ENCODE assay signal across 23 cellular contexts in the genomic region with DNA sequence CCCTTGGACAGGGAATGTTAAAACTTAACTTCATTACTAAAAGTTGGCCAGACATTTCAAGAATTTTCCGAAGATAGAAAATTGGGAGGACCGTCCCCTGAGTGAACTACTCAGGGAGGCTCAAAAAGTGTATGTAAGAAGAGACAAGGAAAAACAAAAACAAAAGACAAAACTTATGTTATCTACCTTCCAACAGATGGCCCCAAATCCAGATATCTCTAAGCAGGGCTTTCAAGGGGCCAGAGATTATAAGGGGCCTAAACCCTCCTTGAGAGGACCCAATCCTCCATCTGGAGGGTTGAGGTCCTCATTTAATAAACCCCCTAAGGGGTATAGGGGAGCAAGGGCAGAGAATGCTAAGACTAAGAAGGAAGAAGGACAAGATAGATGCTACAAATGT.
DNase-seq lines count a peak whose midpoint lies in the region; ATAC-seq, FAIRE-seq and TF ChIP-seq lines count a peak whose summit lies in the region.
"Had no signal": no experiment of that assay in that cellular context is flagged by ENCODE, and none has a peak within 500 bp of the region (broad histone marks: within the 10 kb centered on the region; RNA-seq: fewer than 3 reads in every experiment).

No MANE protein-coding gene starts in this region.

- TF ChIP-seq CTCF in K562 (IDR thresholded peaks at IDR 0.05 in 2 of 3, conservative IDR thresholded peaks at IDR 0.05 in 1 of 3; ENCODE audit: insufficient read depth in 2 of 3, low read depth in 1 of 3, low read length in 3 of 3) = no peak

- H3K79me1 ChIP-seq in mesendoderm (ENCODE audit: low read length) = no peaks in the 10 kb centered on the region

- H2BK120ac ChIP-seq in mesendoderm (ENCODE audit: low read depth, low read length) = no peak overlapping the region

- H3K4me2 ChIP-seq in K562 (ENCODE audit: insufficient read depth, low read length) (no peak overlapping the region), mesendoderm (ENCODE audit: low read length) (no peak overlapping the region)
- H3K4me2 ChIP-seq: A549, BLaER1 had no signal

- POLR2A ChIA-PET in K562 (lab: Yijun Ruan, JAX) = no interaction called here

- CTCF ChIA-PET in K562 (lab: Yijun Ruan, JAX; ENCODE audit: low intra/inter-chr PET ratio) = no interaction called here

- no peak for TF ChIP-seq RAD21 in K562 (CRISPR knock-in tag; conservative IDR thresholded peaks at IDR 0.05 in 1 of 2, IDR thresholded peaks at IDR 0.05 in 1 of 2)

- no peak overlapping the region for H3K23ac ChIP-seq in mesendoderm (ENCODE audit: low read length)

- BruUV-seq in K562 (replicated peaks; lab: Mats Ljungman, UMichigan) = no TSS peak

- H3K27me3 ChIP-seq in K562 (ENCODE audit: control insufficient read depth in 2 of 2, insufficient read depth in 2 of 2, low read length in 2 of 2) (no peaks in the 10 kb centered on the region), mesendoderm (ENCODE audit: insufficient read depth, low read length, poor library complexity) (no peaks in the 10 kb centered on the region)
- H3K27me3 ChIP-seq: BE2C, BLaER1 had no signal

- 0 out of 2 replicates have a peak, but pooled peaks have one; percentile 12 for TF ChIP-seq EP300 in K562 (IDR thresholded peaks at IDR 0.05; ENCODE audit: low read length)

- no peak overlapping the region for H3K56ac ChIP-seq in mesendoderm (ENCODE audit: low read length)

- H2AFZ ChIP-seq in K562 (ENCODE audit: low read depth, low read length) = no peak overlapping the region

- peak overlapping the region; percentile 30 for H3K18ac ChIP-seq in mesendoderm (ENCODE audit: low read length)

- no peaks in the 10 kb centered on the region for H3K9me3 ChIP-seq in K562 (replicated peaks; ENCODE audit: control insufficient read depth, insufficient read depth, low read depth, low read length)
- H3K9me3 ChIP-seq: A549, BE2C, BLaER1, Caco-2 had no signal

- TF ChIP-seq POLR2A in K562 (conservative IDR thresholded peaks at IDR 0.05) = no peak

- H3K79me2 ChIP-seq in K562 (ENCODE audit: control insufficient read depth, insufficient read depth, low read length) = no peaks in the 10 kb centered on the region
- H3K79me2 ChIP-seq in mesendoderm (ENCODE audit: control insufficient read depth, insufficient read depth, low read length) = no peaks in the 10 kb centered on the region

- H2AK5ac ChIP-seq in mesendoderm (ENCODE audit: low read length) = no peak overlapping the region

- no peak overlapping the region for H2BK15ac ChIP-seq in mesendoderm (replicated peaks; ENCODE audit: low read depth)

- 7% methylated on average over 2 of the region's 2 CpGs for WGBS in K562 (ENCODE audit: insufficient coverage, low coverage, missing lambda C conversion rate)
- no CpG with 5 or more reads among the region's 2 CpGs for WGBS in mesendoderm (ENCODE audit: extremely low coverage, insufficient coverage, low lambda C conversion rate)

- no peak overlapping the region for H4K8ac ChIP-seq in mesendoderm (ENCODE audit: low read depth, low read length)

- H2BK5ac ChIP-seq in mesendoderm (ENCODE audit: low read length) = no peak overlapping the region

- no peak for FAIRE-seq in K562 (lab: Jason Lieb, UNC)
- FAIRE-seq: A549, D721Med, G401.6, GM12891 had no signal

- intact Hi-C loops in K562 (cut with micrococcal nuclease) = loop anchor here (2.0 kb wide), 1 partner anchor 32 kb away; no protein-coding TSS in a partner anchor

- H3K36me3 ChIP-seq in K562 (ENCODE audit: control insufficient read depth, insufficient read depth, low read length) = no peaks in the 10 kb centered on the region
- no peaks in the 10 kb centered on the region for H3K36me3 ChIP-seq in mesendoderm (ENCODE audit: control insufficient read depth, insufficient read depth, low read length)
- H3K36me3 ChIP-seq: BE2C, BLaER1 had no signal

- DNase-seq in NCI-H524 (lab: John Stamatoyannopoulos, UW) = peak; percentile 12 to 57
- DNase-seq in NCI-H524 treated with DMSO at 0.1 percent for 48 hours (lab: John Stamatoyannopoulos, UW) = no peak
- DNase-seq in OCI-M1 (lab: John Stamatoyannopoulos, UW) = peak; percentile 61
- DNase-seq in K562 (ENCODE audit: extremely low read depth in 1 of 4, low spot score in 3 of 4) = peak in 1 of 4 experiments; percentile 28
- no peak for DNase-seq in mesendoderm
- DNase-seq in C1 segment of cervical spinal cord (lab: John Stamatoyannopoulos, UW) = no peak
- DNase-seq: ACHN; BE2C; Caco-2; Calu3; CD4-positive, alpha-beta T cell; CD8-positive, alpha-beta T cell; DMS79 treated with DMSO at 0.1 percent for 48 hours; GF-D8 had no signal

- H3K27ac ChIP-seq in K562 (ENCODE audit: extremely low read depth, low read depth, low read length) (no peak overlapping the region), mesendoderm (ENCODE audit: low read depth, low read length) (no peak overlapping the region)
- H3K27ac ChIP-seq: 22Rv1, A549, BLaER1, C4-2B had no signal

- ATAC-seq in K562 = peak; percentile 42
- ATAC-seq in esophagus mucosa = no peak
- ATAC-seq in GM19467 (IDR thresholded peaks at IDR 0.05; ENCODE audit: unreplicated experiment) = no peak
- ATAC-seq: A549; CD8-positive, alpha-beta T cell had no signal

- no peaks in the 10 kb centered on the region for H3K9me1 ChIP-seq in K562 (ENCODE audit: control insufficient read depth, insufficient read depth, low read length)

- H4K5ac ChIP-seq in mesendoderm (ENCODE audit: low read length) = no peak overlapping the region

- in situ Hi-C loops in K562 (cut with MboI) = no loop called here

- H3K9ac ChIP-seq in K562 (ENCODE audit: insufficient read depth in 1 of 2, low read depth in 2 of 2, low read length in 2 of 2) = no peak overlapping the region
- no peak overlapping the region for H3K9ac ChIP-seq in mesendoderm (ENCODE audit: low read length)
- H3K9ac ChIP-seq: BLaER1 had no signal

- H3K4ac ChIP-seq in mesendoderm (ENCODE audit: low read depth, low read length) = no peak overlapping the region

- H3K4me3 ChIP-seq in K562 = no peak overlapping the region
- no peak overlapping the region for H3K4me3 ChIP-seq in mesendoderm (ENCODE audit: low read length)
- H3K4me3 ChIP-seq: A549, BLaER1 had no signal

- no peaks in the 10 kb centered on the region for H4K20me1 ChIP-seq in K562 (replicated peaks; ENCODE audit: control insufficient read depth, insufficient read depth, low read length)
- H4K20me1 ChIP-seq: BLaER1 had no signal

- H3K4me1 ChIP-seq in K562 (replicated peaks in 1 of 2; ENCODE audit: control insufficient read depth in 2 of 2, insufficient read depth in 2 of 2, low read length in 2 of 2) (peaks cover 11 to 28% of the 10 kb centered on the region in 2 experiments), mesendoderm (ENCODE audit: control insufficient read depth, low read depth, low read length) (peaks cover 6% of the 10 kb centered on the region)
- H3K4me1 ChIP-seq: A549, BE2C, Caco-2 had no signal

TF ChIP-seq in K562, 482 proteins besides CTCF, POLR2A, EP300 and RAD21 (continues in another document):
- peak; percentile 61 for TF ChIP-seq SMARCA4 (IDR thresholded peaks at IDR 0.05)
- peak; percentile 57 for TF ChIP-seq TCF3 (CRISPR knock-in tag; IDR thresholded peaks at IDR 0.05)
- TF ChIP-seq MTA2 (IDR thresholded peaks at IDR 0.05; ENCODE audit: low read depth) = 0 out of 2 replicates have a peak, but pooled peaks have one; percentile 20
- TF ChIP-seq MCM3 (IDR thresholded peaks at IDR 0.05) = no peak
- no peak for TF ChIP-seq NCOA4 (IDR thresholded peaks at IDR 0.05; ENCODE audit: partially characterized antibody)
- TF ChIP-seq, protein P1, sequence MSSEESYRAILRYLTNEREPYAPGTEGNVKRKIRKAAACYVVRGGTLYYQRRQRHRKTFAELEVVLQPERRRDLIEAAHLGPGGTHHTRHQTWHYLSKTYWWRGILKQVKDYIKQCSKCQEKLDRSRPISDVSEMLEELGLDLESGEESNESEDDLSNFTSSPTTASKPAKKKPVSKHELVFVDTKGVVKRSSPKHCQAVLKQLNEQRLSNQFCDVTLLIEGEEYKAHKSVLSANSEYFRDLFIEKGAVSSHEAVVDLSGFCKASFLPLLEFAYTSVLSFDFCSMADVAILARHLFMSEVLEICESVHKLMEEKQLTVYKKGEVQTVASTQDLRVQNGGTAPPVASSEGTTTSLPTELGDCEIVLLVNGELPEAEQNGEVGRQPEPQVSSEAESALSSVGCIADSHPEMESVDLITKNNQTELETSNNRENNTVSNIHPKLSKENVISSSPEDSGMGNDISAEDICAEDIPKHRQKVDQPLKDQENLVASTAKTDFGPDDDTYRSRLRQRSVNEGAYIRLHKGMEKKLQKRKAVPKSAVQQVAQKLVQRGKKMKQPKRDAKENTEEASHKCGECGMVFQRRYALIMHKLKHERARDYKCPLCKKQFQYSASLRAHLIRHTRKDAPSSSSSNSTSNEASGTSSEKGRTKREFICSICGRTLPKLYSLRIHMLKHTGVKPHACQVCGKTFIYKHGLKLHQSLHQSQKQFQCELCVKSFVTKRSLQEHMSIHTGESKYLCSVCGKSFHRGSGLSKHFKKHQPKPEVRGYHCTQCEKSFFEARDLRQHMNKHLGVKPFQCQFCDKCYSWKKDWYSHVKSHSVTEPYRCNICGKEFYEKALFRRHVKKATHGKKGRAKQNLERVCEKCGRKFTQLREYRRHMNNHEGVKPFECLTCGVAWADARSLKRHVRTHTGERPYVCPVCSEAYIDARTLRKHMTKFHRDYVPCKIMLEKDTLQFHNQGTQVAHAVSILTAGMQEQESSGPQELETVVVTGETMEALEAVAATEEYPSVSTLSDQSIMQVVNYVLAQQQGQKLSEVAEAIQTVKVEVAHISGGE (CRISPR knock-in tag; IDR thresholded peaks at IDR 0.05) = no peak
- peak; percentile 61; the same call in 1 of the 2 replicates for TF ChIP-seq CBFA2T2 (conservative IDR thresholded peaks at IDR 0.05)
- peak; percentile 79 for TF ChIP-seq TAL1 (IDR thresholded peaks at IDR 0.05)
- peak; percentile 60; the same call in 1 of the 2 replicates for TF ChIP-seq TEAD4 (IDR thresholded peaks at IDR 0.05; ENCODE audit: low read length)
- no peak for TF ChIP-seq TEAD4 (CRISPR knock-in tag; IDR thresholded peaks at IDR 0.05; ENCODE audit: borderline replicate concordance)
- TF ChIP-seq CBFA2T3 (IDR thresholded peaks at IDR 0.05) = peak; percentile 72
- peak; percentile 72 for TF ChIP-seq SOX6 (IDR thresholded peaks at IDR 0.05)
- no peak for TF ChIP-seq FOXK1 (CRISPR knock-in tag; IDR thresholded peaks at IDR 0.05; ENCODE audit: borderline replicate concordance)
- peak; percentile 40; the same call in 1 of the 2 replicates for TF ChIP-seq DPF2 (IDR thresholded peaks at IDR 0.05)
- peak; percentile 51; the same call in 1 of the 2 replicates for TF ChIP-seq NCOR1 (IDR thresholded peaks at IDR 0.05)
- TF ChIP-seq GATA2 (CRISPR knock-in tag; IDR thresholded peaks at IDR 0.05) = 0 out of 2 replicates have a peak, but pooled peaks have one; percentile 13

Comparison
In these comparisons a context has a peak if more than half of its experiments do, and no peak if none do; other contexts are left out.
1. DNase-seq: peak in NCI-H524 (2 of 2) and OCI-M1 (single experiment); none in NCI-H524 treated with DMSO at 0.1 percent for 48 hours (single experiment), mesendoderm (single experiment) and C1 segment of cervical spinal cord (0 of 14).